Comparison of ENCODE assay signal across 8 cellular contexts in genomic region chr5:79236970-79237734, GRCh38. TPM values are rescaled to one million over a fixed set of nuclear protein-coding genes. Genes with fewer than 3 reads are reported as not detected.
DNase-seq lines count a peak whose midpoint lies in the region; ATAC-seq and TF ChIP-seq lines count a peak whose summit lies in the region.

No MANE protein-coding gene starts in this region.

- 0 to 1% methylated on average over 60 to 61 of the region's 61 CpGs for WGBS in mesodermal cell (ENCODE audit: insufficient coverage in 2 of 2), 2 experiments

- H3K4me3 ChIP-seq in GM06990 (replicated peaks; ENCODE audit: low read depth, low read length) (peak overlapping the region; percentile 91), mesodermal cell (ENCODE audit: extremely low read depth, insufficient read depth, low read length, poor library complexity, severe bottlenecking) (peak overlapping the region; percentile 72)

- ATAC-seq in effector memory CD8-positive, alpha-beta T cell (replicated peaks): peak; percentile 12
- peak; percentile 38 for ATAC-seq in stimulated activated memory B cell treated with anti-CD40 and anti-IgM and Interleukin-4, amounts not matched to agents 10 μg/mL and 1 μg/mL and 100 μg/mL, for 72 hours

- no peaks in the 10 kb centered on the region for H3K27me3 ChIP-seq in GM06990 (replicated peaks; ENCODE audit: control insufficient read depth, insufficient read depth, low read length)

- intact Hi-C loops in activated CD4-positive, alpha-beta memory T cell treated with anti-CD3 and anti-CD28 coated beads for 36 hours (cut with micrococcal nuclease): loop anchor here (1.0 to 10.0 kb wide), 5 partner anchors 253 to 1418 kb away; partner anchors contain the start of genes AP3B1, DHFR, HOMER1 and MSH3

- CTCF ChIA-PET in activated CD4-positive, alpha-beta memory T cell treated with anti-CD3 and anti-CD28 coated beads for 36 hours (lab: Charles Lee): interaction anchor here (1.3 to 1.8 kb wide), 4 partner anchors 13 to 212 kb away, joined by 3 to 9 read pairs (median 4); no protein-coding TSS in a partner anchor

- TF ChIP-seq CTCF in GM06990 (IDR thresholded peaks at IDR 0.05; ENCODE audit: insufficient read depth, low read length, poor library complexity, severe bottlenecking) (no peak), HFFc6 (IDR thresholded peaks at IDR 0.05) (no peak)

- no peaks in the 10 kb centered on the region for H3K27me3 Mint-ChIP-seq in HFFc6 (ENCODE audit: insufficient read depth)
- no peaks in the 10 kb centered on the region for H3K27me3 Mint-ChIP-seq in activated CD4-positive, alpha-beta memory T cell treated with anti-CD3 and anti-CD28 coated beads for 36 hours
- H3K27me3 Mint-ChIP-seq in effector memory CD8-positive, alpha-beta T cell: no peaks in the 10 kb centered on the region
- H3K27me3 Mint-ChIP-seq in stimulated activated memory B cell treated with anti-CD40 and anti-IgM and Interleukin-4, amounts not matched to agents 10 μg/mL and 1 μg/mL and 100 μg/mL, for 72 hours: no peaks in the 10 kb centered on the region

- H3K4me1 ChIP-seq in mesodermal cell (ENCODE audit: control insufficient read depth, insufficient read depth, low read length, poor library complexity, severe bottlenecking): peaks cover 12% of the 10 kb centered on the region

- H3K4me1 Mint-ChIP-seq in HFFc6 (ENCODE audit: low read depth): peaks cover 40% of the 10 kb centered on the region
- peaks cover 26% of the 10 kb centered on the region for H3K4me1 Mint-ChIP-seq in activated CD4-positive, alpha-beta memory T cell treated with anti-CD3 and anti-CD28 coated beads for 36 hours (ENCODE audit: low read depth)
- peaks cover 28 to 46% of the 10 kb centered on the region in 2 donors for H3K4me1 Mint-ChIP-seq in effector memory CD8-positive, alpha-beta T cell (ENCODE audit: low read depth in 2 of 2)
- peaks cover 32% of the 10 kb centered on the region for H3K4me1 Mint-ChIP-seq in stimulated activated memory B cell treated with anti-CD40 and anti-IgM and Interleukin-4, amounts not matched to agents 10 μg/mL and 1 μg/mL and 100 μg/mL, for 72 hours

- POLR2A ChIA-PET in activated CD4-positive, alpha-beta memory T cell treated with anti-CD3 and anti-CD28 coated beads for 36 hours (lab: Charles Lee): interaction anchor here (0.6 to 1.8 kb wide), 8 partner anchors 12 to 755 kb away, joined by 3 to 8 read pairs (median 4); partner anchors contain the start of gene HOMER1

- no peak overlapping the region for H3K27ac ChIP-seq in mesodermal cell (ENCODE audit: low read depth, low read length, severe bottlenecking)

- H3K9me3 ChIP-seq in mesodermal cell (ENCODE audit: control insufficient read depth, low read length): no peaks in the 10 kb centered on the region

- peak overlapping the region; percentile 27 for H3K27ac Mint-ChIP-seq in HFFc6
- H3K27ac Mint-ChIP-seq in activated CD4-positive, alpha-beta memory T cell treated with anti-CD3 and anti-CD28 coated beads for 36 hours: peak overlapping the region; percentile 87
- H3K27ac Mint-ChIP-seq in effector memory CD8-positive, alpha-beta T cell: peak overlapping the region; percentile 93 to 96
- peak overlapping the region; percentile 88 for H3K27ac Mint-ChIP-seq in stimulated activated memory B cell treated with anti-CD40 and anti-IgM and Interleukin-4, amounts not matched to agents 10 μg/mL and 1 μg/mL and 100 μg/mL, for 72 hours

- H3K36me3 ChIP-seq in GM06990 (ENCODE audit: control insufficient read depth, insufficient read depth, low read length) (no peaks in the 10 kb centered on the region), mesodermal cell (ENCODE audit: control insufficient read depth, insufficient read depth, low read length) (no peaks in the 10 kb centered on the region)

- no peaks in the 10 kb centered on the region for H3K36me3 Mint-ChIP-seq in HFFc6 (ENCODE audit: low read depth)
- H3K36me3 Mint-ChIP-seq in activated CD4-positive, alpha-beta memory T cell treated with anti-CD3 and anti-CD28 coated beads for 36 hours: peaks cover 11% of the 10 kb centered on the region
- H3K36me3 Mint-ChIP-seq in effector memory CD8-positive, alpha-beta T cell (ENCODE audit: insufficient read depth): peaks cover 44% of the 10 kb centered on the region
- no peaks in the 10 kb centered on the region for H3K36me3 Mint-ChIP-seq in stimulated activated memory B cell treated with anti-CD40 and anti-IgM and Interleukin-4, amounts not matched to agents 10 μg/mL and 1 μg/mL and 100 μg/mL, for 72 hours

- H3K9me3 Mint-ChIP-seq in HFFc6: no peaks in the 10 kb centered on the region
- H3K9me3 Mint-ChIP-seq in activated CD4-positive, alpha-beta memory T cell treated with anti-CD3 and anti-CD28 coated beads for 36 hours: no peaks in the 10 kb centered on the region
- H3K9me3 Mint-ChIP-seq in effector memory CD8-positive, alpha-beta T cell: no peaks in the 10 kb centered on the region
- H3K9me3 Mint-ChIP-seq in stimulated activated memory B cell treated with anti-CD40 and anti-IgM and Interleukin-4, amounts not matched to agents 10 μg/mL and 1 μg/mL and 100 μg/mL, for 72 hours: no peaks in the 10 kb centered on the region

- DNase-seq in GM06990 (ENCODE audit: extremely low read depth, insufficient read length) (peak; percentile 65), HFFc6 (peak; percentile 4), NCI-H146 (lab: John Stamatoyannopoulos, UW) (peak; percentile 63), mesenteric fat pad (ENCODE audit: low spot score) (no peak)
- peak; percentile 61 for DNase-seq in activated CD4-positive, alpha-beta memory T cell treated with anti-CD3 and anti-CD28 coated beads for 36 hours
- peak in 2 of 3 experiments; percentile 20 to 24 for DNase-seq in effector memory CD8-positive, alpha-beta T cell

- peak overlapping the region; percentile 99 for H3K4me3 Mint-ChIP-seq in HFFc6
- H3K4me3 Mint-ChIP-seq in activated CD4-positive, alpha-beta memory T cell treated with anti-CD3 and anti-CD28 coated beads for 36 hours: peak overlapping the region; percentile 92
- peak overlapping the region; percentile 93 to 98 for H3K4me3 Mint-ChIP-seq in effector memory CD8-positive, alpha-beta T cell
- H3K4me3 Mint-ChIP-seq in stimulated activated memory B cell treated with anti-CD40 and anti-IgM and Interleukin-4, amounts not matched to agents 10 μg/mL and 1 μg/mL and 100 μg/mL, for 72 hours: peak overlapping the region; percentile 86

RNA-seq across cellular contexts. Expression of gene JMY, which starts 1.2 kb away (rescaled TPM):
- 1 to 10 TPM; 5.0 to 9.7 (median 5.6) TPM for total RNA-seq in HFFc6 (2021; fragmentation: NEBNext Ultra II Directional; extraction: Animal tissue kit (Norgen Biotek cat#: 25700))
- total RNA-seq in activated CD4-positive, alpha-beta memory T cell treated with anti-CD3 and anti-CD28 coated beads for 36 hours: 1 to 10 TPM; 8.6 to 9.1 TPM
- polyA plus RNA-seq in mesodermal cell (2013, experiment 1 of 2): 5.1 TPM
- 4.6 TPM for polyA plus RNA-seq in mesodermal cell (2013, experiment 2 of 2)
- 8.5 TPM for total RNA-seq in mesenteric fat pad

Comparison
In these comparisons a context has a peak if more than half of its experiments do, and no peak if none do; other contexts are left out.
1. H3K27ac Mint-ChIP-seq: peak in every context shown above with its lines; median percentile 94 in effector memory CD8-positive, alpha-beta T cell; 88 in stimulated activated memory B cell treated with anti-CD40 and anti-IgM and Interleukin-4, amounts not matched to agents 10 μg/mL and 1 μg/mL and 100 μg/mL, for 72 hours; 87 in activated CD4-positive, alpha-beta memory T cell treated with anti-CD3 and anti-CD28 coated beads for 36 hours; 27 in HFFc6.